Comparison of ENCODE assay signal across 11 cellular contexts in genomic region chr4:140122891-140123290, GRCh38.
"Had no signal": no experiment of that assay in that cellular context is flagged by ENCODE, and none has a peak within 500 bp of the region (broad histone marks: within the 10 kb centered on the region; RNA-seq: fewer than 3 reads in every experiment).

No MANE protein-coding gene starts in this region.

- H3K27ac Mint-ChIP-seq: activated T-helper 17 cell treated with anti-CD3 and anti-CD28 coated beads, Interleukin-2, amount 50 U/mL, for 72 hours had no signal

- H3K4me3 Mint-ChIP-seq: activated T-helper 17 cell treated with anti-CD3 and anti-CD28 coated beads, Interleukin-2, amount 50 U/mL, for 72 hours; neural crest cell had no signal

- H3K36me3 ChIP-seq: ascending aorta, sigmoid colon, upper lobe of right lung had no signal

- H3K4me3 ChIP-seq: ascending aorta, sigmoid colon, upper lobe of right lung had no signal

- H3K4me1 ChIP-seq: sigmoid colon, upper lobe of right lung had no signal

- H3K27me3 ChIP-seq: ascending aorta, sigmoid colon, upper lobe of right lung had no signal

- H3K27ac ChIP-seq: ascending aorta, sigmoid colon, upper lobe of right lung had no signal

- FAIRE-seq: bronchial epithelial cell had no signal

- H3K4me1 Mint-ChIP-seq: activated T-helper 17 cell treated with anti-CD3 and anti-CD28 coated beads, Interleukin-2, amount 50 U/mL, for 72 hours had no signal

- DNase-seq: hippocampal formation; kidney glomerular epithelial cell; mesendoderm; sigmoid colon; stimulated activated CD4-positive, alpha-beta T cell treated with anti-CD3 and anti-CD28 coated beads, Interleukin-2, amount 100 ng/mL, for 24 hours; T-helper 9 cell; upper lobe of right lung had no signal

- H3K9me3 ChIP-seq: ascending aorta, sigmoid colon, upper lobe of right lung had no signal

- H3K9me3 Mint-ChIP-seq: activated T-helper 17 cell treated with anti-CD3 and anti-CD28 coated beads, Interleukin-2, amount 50 U/mL, for 72 hours; neural crest cell had no signal

- ATAC-seq: activated T-helper 17 cell treated with anti-CD3 and anti-CD28 coated beads, Interleukin-2, amount 50 U/mL, for 72 hours; upper lobe of right lung had no signal
